ENCODE assay signal across 16 cellular contexts in the genomic region with DNA sequence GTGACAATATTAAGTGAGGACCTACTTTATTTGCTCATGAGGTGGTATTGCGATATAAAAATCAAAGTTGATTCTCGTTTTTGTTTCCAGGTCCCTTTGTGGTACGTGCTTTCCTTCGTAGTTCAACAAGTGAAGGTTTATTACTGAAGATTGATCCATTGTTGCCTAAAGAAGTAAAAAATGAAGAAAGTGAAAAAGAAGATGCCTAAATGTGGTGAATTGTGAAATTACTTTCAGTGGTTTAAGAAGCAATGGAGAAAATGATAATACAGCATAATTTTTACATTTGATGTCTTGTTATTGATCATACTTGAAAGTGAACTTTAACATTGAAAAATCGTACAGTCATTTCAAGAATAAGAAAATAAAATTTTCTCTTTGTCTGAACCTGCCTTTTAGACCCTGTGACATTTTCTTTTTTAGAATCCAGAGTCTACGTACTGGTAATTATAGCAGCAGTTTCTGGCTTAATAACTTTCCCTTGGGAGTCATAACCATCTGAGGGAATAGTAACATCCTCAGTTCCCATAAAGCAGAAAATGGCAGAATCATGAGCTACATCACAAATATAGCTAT.
"Had no signal": no experiment of that assay in that cellular context is flagged by ENCODE, and none has a peak within 500 bp of the region (broad histone marks: within the 10 kb centered on the region; RNA-seq: fewer than 3 reads in every experiment).

No MANE protein-coding gene starts in this region.

- H3K4me1 Mint-ChIP-seq: natural killer cell; stimulated activated memory B cell treated with anti-CD40 and anti-IgM and Interleukin-4, amounts not matched to agents 10 μg/mL and 1 μg/mL and 100 μg/mL, for 72 hours; WTC11 had no signal

- H3K27me3 ChIP-seq: neutrophil, pancreas, right lobe of liver, tibial artery had no signal

- H3K27ac ChIP-seq: neutrophil, pancreas, right lobe of liver, tibial artery had no signal

- H3K27me3 Mint-ChIP-seq: activated CD4-positive, alpha-beta memory T cell treated with anti-CD3 and anti-CD28 coated beads, Interleukin-2, amount 10 ng/mL, durations not matched to agents 7 days and 5 days; stimulated activated memory B cell treated with anti-CD40 and anti-IgM and Interleukin-4, amounts not matched to agents 10 μg/mL and 1 μg/mL and 100 μg/mL, for 72 hours had no signal

- H3K4me3 ChIP-seq: lung, pancreas, right lobe of liver, tibial artery had no signal

- H3K27ac Mint-ChIP-seq: activated CD4-positive, alpha-beta memory T cell treated with anti-CD3 and anti-CD28 coated beads, Interleukin-2, amount 10 ng/mL, durations not matched to agents 7 days and 5 days; natural killer cell; stimulated activated memory B cell treated with anti-CD40 and anti-IgM and Interleukin-4, amounts not matched to agents 10 μg/mL and 1 μg/mL and 100 μg/mL, for 72 hours; T-helper 2 cell treated with Interferon-gamma antibody and Interleukin-4, amounts not matched to agents 5 μg/mL and 100 μg/mL, for 36 hours; WTC11 had no signal

- H3K9me3 Mint-ChIP-seq: activated CD4-positive, alpha-beta memory T cell treated with anti-CD3 and anti-CD28 coated beads, Interleukin-2, amount 10 ng/mL, durations not matched to agents 7 days and 5 days; natural killer cell; stimulated activated memory B cell treated with anti-CD40 and anti-IgM and Interleukin-4, amounts not matched to agents 10 μg/mL and 1 μg/mL and 100 μg/mL, for 72 hours; T-helper 2 cell treated with Interferon-gamma antibody and Interleukin-4, amounts not matched to agents 5 μg/mL and 100 μg/mL, for 36 hours; WTC11 had no signal

- DNase-seq: activated CD4-positive, alpha-beta memory T cell treated with anti-CD3 and anti-CD28 coated beads, Interleukin-2, amount 10 ng/mL, durations not matched to agents 7 days and 5 days; activated CD4-positive, alpha-beta T cell treated with anti-CD3 and anti-CD28 coated beads for 4 hours; activated CD8-positive, alpha-beta memory T cell treated with anti-CD3 and anti-CD28 coated beads, Interleukin-2, amount 50 U/mL, for 48 hours; activated naive CD4-positive, alpha-beta T cell treated with anti-CD3 and anti-CD28 coated beads, Interleukin-2, amount 50 U/mL, for 16 hours; cerebellar nuclear complex; effector CD4-positive, alpha-beta T cell; natural killer cell; pancreas; right lobe of liver; stimulated activated CD4-positive, alpha-beta T cell treated with anti-CD3 and anti-CD28 coated beads, Interleukin-4, amount 100 ng/mL, for 24 hours; tibial artery had no signal

- H3K4me3 Mint-ChIP-seq: activated CD4-positive, alpha-beta memory T cell treated with anti-CD3 and anti-CD28 coated beads, Interleukin-2, amount 10 ng/mL, durations not matched to agents 7 days and 5 days; natural killer cell; stimulated activated memory B cell treated with anti-CD40 and anti-IgM and Interleukin-4, amounts not matched to agents 10 μg/mL and 1 μg/mL and 100 μg/mL, for 72 hours; T-helper 2 cell treated with Interferon-gamma antibody and Interleukin-4, amounts not matched to agents 5 μg/mL and 100 μg/mL, for 36 hours; WTC11 had no signal

- H3K4me1 ChIP-seq: pancreas, right lobe of liver, tibial artery had no signal

- ATAC-seq: natural killer cell; pancreas; right lobe of liver; stimulated activated memory B cell treated with anti-CD40 and anti-IgM and Interleukin-4, amounts not matched to agents 10 μg/mL and 1 μg/mL and 100 μg/mL, for 72 hours; WTC11 had no signal

- H3K9me3 ChIP-seq: neutrophil, pancreas, right lobe of liver, tibial artery had no signal
